Comparison of ENCODE assay signal across 8 cellular contexts in the genomic region with DNA sequence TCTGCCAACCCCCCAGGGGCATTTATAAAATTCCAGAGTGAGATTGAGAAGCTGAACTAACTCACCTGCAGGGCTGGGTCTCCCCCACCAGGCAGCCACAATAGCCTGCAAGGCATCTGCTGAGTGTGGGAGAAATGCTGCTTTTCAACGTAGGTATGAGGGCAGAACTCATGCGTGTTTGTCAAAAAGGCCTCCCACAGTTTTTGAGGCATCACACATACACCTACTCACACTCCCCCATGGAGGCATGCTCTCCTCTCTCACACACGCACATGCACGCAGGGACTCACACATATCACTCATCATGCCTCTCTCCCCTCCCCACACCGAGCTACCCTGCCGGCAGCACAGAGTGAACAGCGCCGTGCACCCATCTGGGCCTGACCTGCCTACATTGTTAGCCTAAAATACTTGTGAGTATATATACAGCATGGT.
DNase-seq lines count a peak whose midpoint lies in the region; ATAC-seq and TF ChIP-seq lines count a peak whose summit lies in the region.

No MANE protein-coding gene starts in this region.

- CTCF ChIA-PET in activated CD4-positive, alpha-beta T cell treated with anti-CD3 and anti-CD28 coated beads, Interleukin-2, amount 10 ng/mL, durations not matched to agents 7 days and 5 days (lab: Charles Lee): interaction anchor here (1.5 kb wide), 1 partner anchor 27 kb away, joined by 3 read pairs; no protein-coding TSS in a partner anchor

- H3K27ac ChIP-seq in left lung (peak overlapping the region; percentile 7 to 43), upper lobe of left lung (peak overlapping the region; percentile 20 to 72 (median 42))

- H3K27ac Mint-ChIP-seq in activated CD4-positive, alpha-beta T cell treated with anti-CD3 and anti-CD28 coated beads, Interleukin-2, amount 10 ng/mL, durations not matched to agents 7 days and 5 days: peak overlapping the region; percentile 98
- H3K27ac Mint-ChIP-seq in osteocyte (ENCODE audit: unreplicated experiment): no peak overlapping the region
- no peak overlapping the region for H3K27ac Mint-ChIP-seq in HFFc6

- intact Hi-C loops in left lung (cut with DNase I): no loop called here

- POLR2A ChIA-PET in activated CD4-positive, alpha-beta T cell treated with anti-CD3 and anti-CD28 coated beads, Interleukin-2, amount 10 ng/mL, durations not matched to agents 7 days and 5 days (lab: Charles Lee): no interaction called here

- DNase-seq in activated CD4-positive, alpha-beta T cell treated with anti-CD3 and anti-CD28 coated beads, Interleukin-2, amount 10 ng/mL, durations not matched to agents 7 days and 5 days: peak; percentile 37
- DNase-seq in left lung (no peak), upper lobe of left lung (peak in 1 of 2 donors; percentile 37), NCI-H146 treated with DMSO at 0.1 percent for 48 hours (lab: John Stamatoyannopoulos, UW; ENCODE audit: unreplicated experiment) (no peak), osteocyte (ENCODE audit: extremely low spot score, unreplicated experiment) (no peak), HFFc6 (no peak)

- H3K9me3 ChIP-seq in left lung (no peaks in the 10 kb centered on the region), upper lobe of left lung (no peaks in the 10 kb centered on the region)

- peaks cover 52% of the 10 kb centered on the region for H3K4me1 Mint-ChIP-seq in activated CD4-positive, alpha-beta T cell treated with anti-CD3 and anti-CD28 coated beads, Interleukin-2, amount 10 ng/mL, durations not matched to agents 7 days and 5 days
- no peaks in the 10 kb centered on the region for H3K4me1 Mint-ChIP-seq in osteocyte (ENCODE audit: unreplicated experiment)
- no peaks in the 10 kb centered on the region for H3K4me1 Mint-ChIP-seq in HFFc6 (ENCODE audit: low read depth)

- no peak for TF ChIP-seq EP300 in upper lobe of left lung (IDR thresholded peaks at IDR 0.05)

- peak overlapping the region; percentile 51 for H3K4me3 Mint-ChIP-seq in activated CD4-positive, alpha-beta T cell treated with anti-CD3 and anti-CD28 coated beads, Interleukin-2, amount 10 ng/mL, durations not matched to agents 7 days and 5 days
- H3K4me3 Mint-ChIP-seq in osteocyte (ENCODE audit: unreplicated experiment): no peak overlapping the region
- H3K4me3 Mint-ChIP-seq in HFFc6: no peak overlapping the region

- H3K4me1 ChIP-seq in left lung (no peaks in the 10 kb centered on the region), upper lobe of left lung (no peaks in the 10 kb centered on the region)

- no peak for TF ChIP-seq CTCF in left lung (IDR thresholded peaks at IDR 0.05)
- TF ChIP-seq CTCF in upper lobe of left lung (IDR thresholded peaks at IDR 0.05): no peak
- no peak for TF ChIP-seq CTCF in osteocyte (IDR thresholded peaks at IDR 0.05)
- no peak for TF ChIP-seq CTCF in HFFc6 (IDR thresholded peaks at IDR 0.05)

- H3K4me3 ChIP-seq in left lung (no peak overlapping the region), upper lobe of left lung (no peak overlapping the region)

- 70 to 73% methylated on average over 8 of the region's 8 CpGs for WGBS in upper lobe of left lung, 2 donors

- no peak for TF ChIP-seq POLR2A in upper lobe of left lung (IDR thresholded peaks at IDR 0.05)

- ATAC-seq in GM18873 (IDR thresholded peaks at IDR 0.05; ENCODE audit: low FRiP score, unreplicated experiment) (peak; percentile 50), HG02981 (IDR thresholded peaks at IDR 0.05; ENCODE audit: unreplicated experiment) (peak; percentile 42), left lung (no peak), upper lobe of left lung (ENCODE audit: low FRiP score in 2 of 2) (peak in 1 of 2 donors; percentile 18)

- H3K36me3 ChIP-seq in left lung (no peaks in the 10 kb centered on the region), upper lobe of left lung (no peaks in the 10 kb centered on the region)

- H3K9me3 Mint-ChIP-seq in activated CD4-positive, alpha-beta T cell treated with anti-CD3 and anti-CD28 coated beads, Interleukin-2, amount 10 ng/mL, durations not matched to agents 7 days and 5 days: no peaks in the 10 kb centered on the region
- H3K9me3 Mint-ChIP-seq in osteocyte (ENCODE audit: unreplicated experiment) (peaks cover 15% of the 10 kb centered on the region), HFFc6 (peaks cover 49% of the 10 kb centered on the region)

- H3K27me3 ChIP-seq in left lung: no peaks in the 10 kb centered on the region
- no peaks in the 10 kb centered on the region for H3K27me3 ChIP-seq in upper lobe of left lung

- no peaks in the 10 kb centered on the region for H3K27me3 Mint-ChIP-seq in activated CD4-positive, alpha-beta T cell treated with anti-CD3 and anti-CD28 coated beads, Interleukin-2, amount 10 ng/mL, durations not matched to agents 7 days and 5 days
- H3K27me3 Mint-ChIP-seq in osteocyte (ENCODE audit: unreplicated experiment) (no peaks in the 10 kb centered on the region), HFFc6 (ENCODE audit: insufficient read depth) (peaks cover 1% of the 10 kb centered on the region; the same call in 1 of the 2 replicates)

- H3K36me3 Mint-ChIP-seq in activated CD4-positive, alpha-beta T cell treated with anti-CD3 and anti-CD28 coated beads, Interleukin-2, amount 10 ng/mL, durations not matched to agents 7 days and 5 days (ENCODE audit: low read depth): peaks cover 5% of the 10 kb centered on the region
- H3K36me3 Mint-ChIP-seq in osteocyte (ENCODE audit: unreplicated experiment) (no peaks in the 10 kb centered on the region), HFFc6 (ENCODE audit: low read depth) (peaks cover 5% of the 10 kb centered on the region; the same call in 1 of the 2 replicates)
